ENCODE assay signal across 1 cellular context in genomic region chr7:26292768-26293560, GRCh38.
TF ChIP-seq lines count a peak whose summit lies in the region.

No MANE protein-coding gene starts in this region.

TF ChIP-seq in GM12878, 131 proteins besides CTCF, POLR2A, EP300 and RAD21 (continued from another document):
- peak; percentile 19; the same call in 1 of the 2 replicates for TF ChIP-seq ZNF687 (IDR thresholded peaks at IDR 0.05)
- 0 out of 2 replicates have a peak, but pooled peaks have one; percentile 22 for TF ChIP-seq LARP7 (IDR thresholded peaks at IDR 0.05)
- no peak for TF ChIP-seq RELA (IDR thresholded peaks at IDR 0.05; ENCODE audit: borderline replicate concordance, partially characterized antibody)
- no peak for TF ChIP-seq ATF2 (IDR thresholded peaks at IDR 0.05; ENCODE audit: low read length)
- no peak for TF ChIP-seq MLLT1 (IDR thresholded peaks at IDR 0.05)
